ENCODE assay signal across 1 cellular context in genomic region chr15:101694261-101694660, GRCh38.
TF ChIP-seq lines count a peak whose summit lies in the region.

No MANE protein-coding gene starts in this region.

TF ChIP-seq in HepG2, 621 proteins besides CTCF, POLR2A, EP300 and RAD21:
- TF ChIP-seq STAG1 (CRISPR knock-in tag; IDR thresholded peaks at IDR 0.05) (peak; percentile 6; the same call in 1 of the 2 replicates), SRF (IDR thresholded peaks at IDR 0.05; ENCODE audit: low read depth, low read length) (no peak)
